In genomic region chr2:120976501-120977307, GRCh38 we compare ENCODE assay signal across 30 cellular contexts.
"Had no signal": no experiment of that assay in that cellular context is flagged by ENCODE, and none has a peak within 500 bp of the region (broad histone marks: within the 10 kb centered on the region; RNA-seq: fewer than 3 reads in every experiment).

No MANE protein-coding gene starts in this region.

- H3K4me3 ChIP-seq: ascending aorta, cardiac muscle cell, Peyer's patch had no signal

- H3K9me3 Mint-ChIP-seq: activated CD4-positive, alpha-beta T cell treated with anti-CD3 and anti-CD28 coated beads, Interleukin-2, amount 10 ng/mL, durations not matched to agents 24 days and 14 days; activated CD8-positive, alpha-beta T cell treated with anti-CD3 and anti-CD28 coated beads for 36 hours; activated naive CD8-positive, alpha-beta T cell treated with anti-CD3 and anti-CD28 coated beads for 36 hours; activated T-cell treated with anti-CD3 and anti-CD28 coated beads, Interleukin-2, amount 50 U/mL, for 72 hours; activated T-helper 17 cell treated with anti-CD3 and anti-CD28 coated beads, Interleukin-2, amount 50 U/mL, for 72 hours had no signal

- H3K9me3 ChIP-seq: ascending aorta, Peyer's patch had no signal

- H3K27me3 ChIP-seq: ascending aorta, cardiac muscle cell, Peyer's patch had no signal

- DNase-seq: activated CD4-positive, alpha-beta T cell treated with anti-CD3 and anti-CD28 coated beads, Interleukin-2, amount 10 ng/mL, durations not matched to agents 24 days and 14 days; activated CD4-positive, alpha-beta T cell treated with anti-CD3 and anti-CD28 coated beads, Interleukin-2, amount 50 U/mL, for 4 hours; activated CD8-positive, alpha-beta T cell treated with anti-CD3 and anti-CD28 coated beads for 36 hours; activated effector memory CD4-positive, alpha-beta T cell treated with anti-CD3 and anti-CD28 coated beads, Interleukin-2, amount 50 U/mL, for 16 hours; activated naive CD4-positive, alpha-beta T cell; activated naive CD4-positive, alpha-beta T cell treated with anti-CD3 and anti-CD28 coated beads, Interleukin-2, amount 50 U/mL, for 16 hours; activated naive CD8-positive, alpha-beta T cell treated with anti-CD3 and anti-CD28 coated beads for 36 hours; activated T-cell treated with anti-CD3 and anti-CD28 coated beads, Interleukin-2, amount 50 U/mL, for 1 hour; activated T-cell treated with anti-CD3 and anti-CD28 coated beads, Interleukin-2, amount 50 U/mL, for 72 hours; amniotic stem cell; Karpas-422; KBM-7; NCI-H1105; NCI-H1417 treated with DMSO at 0.1 percent for 48 hours; NCI-H187 treated with DMSO at 0.1 percent for 48 hours; NCI-H2081; NCI-H2171 treated with DMSO at 0.1 percent for 48 hours; NCI-H226; NCI-H526; NCI-H748 treated with DMSO at 0.1 percent for 48 hours; NK-92 treated with Interleukin-12 subunit alpha and Interleukin-12 subunit beta, amount 100 ng/mL, for 24 hours; PC-3; RPMI8226; SIG-M5; T1000 had no signal

- H3K4me3 Mint-ChIP-seq: activated CD4-positive, alpha-beta T cell treated with anti-CD3 and anti-CD28 coated beads, Interleukin-2, amount 10 ng/mL, durations not matched to agents 24 days and 14 days; activated CD8-positive, alpha-beta T cell treated with anti-CD3 and anti-CD28 coated beads for 36 hours; activated naive CD8-positive, alpha-beta T cell treated with anti-CD3 and anti-CD28 coated beads for 36 hours; activated T-cell treated with anti-CD3 and anti-CD28 coated beads, Interleukin-2, amount 50 U/mL, for 72 hours; activated T-helper 17 cell treated with anti-CD3 and anti-CD28 coated beads, Interleukin-2, amount 50 U/mL, for 72 hours; IgD-negative memory B cell had no signal

- H3K4me1 Mint-ChIP-seq: activated CD4-positive, alpha-beta T cell treated with anti-CD3 and anti-CD28 coated beads, Interleukin-2, amount 10 ng/mL, durations not matched to agents 24 days and 14 days; activated naive CD8-positive, alpha-beta T cell treated with anti-CD3 and anti-CD28 coated beads for 36 hours; activated T-helper 17 cell treated with anti-CD3 and anti-CD28 coated beads, Interleukin-2, amount 50 U/mL, for 72 hours; IgD-negative memory B cell had no signal

- H3K36me3 Mint-ChIP-seq: activated naive CD8-positive, alpha-beta T cell treated with anti-CD3 and anti-CD28 coated beads for 36 hours; IgD-negative memory B cell had no signal

- H3K27ac Mint-ChIP-seq: activated CD4-positive, alpha-beta T cell treated with anti-CD3 and anti-CD28 coated beads, Interleukin-2, amount 10 ng/mL, durations not matched to agents 24 days and 14 days; activated CD8-positive, alpha-beta T cell treated with anti-CD3 and anti-CD28 coated beads for 36 hours; activated naive CD8-positive, alpha-beta T cell treated with anti-CD3 and anti-CD28 coated beads for 36 hours; activated T-cell treated with anti-CD3 and anti-CD28 coated beads, Interleukin-2, amount 50 U/mL, for 72 hours; activated T-helper 17 cell treated with anti-CD3 and anti-CD28 coated beads, Interleukin-2, amount 50 U/mL, for 72 hours; IgD-negative memory B cell had no signal

- H3K27me3 Mint-ChIP-seq: activated CD4-positive, alpha-beta T cell treated with anti-CD3 and anti-CD28 coated beads, Interleukin-2, amount 10 ng/mL, durations not matched to agents 24 days and 14 days; activated CD8-positive, alpha-beta T cell treated with anti-CD3 and anti-CD28 coated beads for 36 hours; activated naive CD8-positive, alpha-beta T cell treated with anti-CD3 and anti-CD28 coated beads for 36 hours; activated T-helper 17 cell treated with anti-CD3 and anti-CD28 coated beads, Interleukin-2, amount 50 U/mL, for 72 hours; IgD-negative memory B cell had no signal

- ATAC-seq: activated CD8-positive, alpha-beta T cell treated with anti-CD3 and anti-CD28 coated beads for 36 hours; activated T-cell treated with anti-CD3 and anti-CD28 coated beads, Interleukin-2, amount 50 U/mL, for 72 hours; activated T-helper 17 cell treated with anti-CD3 and anti-CD28 coated beads, Interleukin-2, amount 50 U/mL, for 72 hours; PC-3 had no signal

- H3K4me1 ChIP-seq: ascending aorta, Peyer's patch had no signal

- H3K27ac ChIP-seq: ascending aorta, cardiac muscle cell, Peyer's patch had no signal
